In genomic region chr5:123300266-123300665, GRCh38 we compare ENCODE assay signal across 1 cellular context.
TF ChIP-seq lines count a peak whose summit lies in the region.

No MANE protein-coding gene starts in this region.

TF ChIP-seq in GM23338, 12 proteins besides CTCF, POLR2A, EP300 and RAD21:
- no peak for TF ChIP-seq ZNF462 (CRISPR knock-in tag; IDR thresholded peaks at IDR 0.05)
- no peak for TF ChIP-seq CREB1 (CRISPR knock-in tag; IDR thresholded peaks at IDR 0.05; ENCODE audit: low read depth)
- no peak for TF ChIP-seq EZH2phosphoT487 (IDR thresholded peaks at IDR 0.05; ENCODE audit: unreplicated experiment)
- TF ChIP-seq ZNF331 (CRISPR knock-in tag; IDR thresholded peaks at IDR 0.05; ENCODE audit: low read depth): no peak
- TF ChIP-seq NANOG (IDR thresholded peaks at IDR 0.05; ENCODE audit: borderline replicate concordance): no peak
- no peak for TF ChIP-seq POLR2AphosphoS5 (IDR thresholded peaks at IDR 0.05; ENCODE audit: low read depth)
- TF ChIP-seq JUNB (IDR thresholded peaks at IDR 0.05; ENCODE audit: unreplicated experiment): no peak
- no peak for TF ChIP-seq REST (IDR thresholded peaks at IDR 0.05; ENCODE audit: unreplicated experiment)
- no peak for TF ChIP-seq ZNF114 (CRISPR knock-in tag; IDR thresholded peaks at IDR 0.05)
- no peak for TF ChIP-seq EZH2 (IDR thresholded peaks at IDR 0.05; ENCODE audit: low read depth, unreplicated experiment)
